Comparison of ENCODE assay signal across 2 cellular contexts in genomic region chr12:49687941-49688340, GRCh38.
TF ChIP-seq lines count a peak whose summit lies in the region.

No MANE protein-coding gene starts in this region.

TF ChIP-seq in HepG2, 621 proteins besides CTCF, POLR2A, EP300 and RAD21:
- no peak for TF ChIP-seq ELK4 (CRISPR knock-in tag; IDR thresholded peaks at IDR 0.05; ENCODE audit: borderline replicate concordance)
- TF ChIP-seq E2F2 (CRISPR knock-in tag; IDR thresholded peaks at IDR 0.05; ENCODE audit: borderline replicate concordance), result no peak
- no peak for TF ChIP-seq STAG1 (CRISPR knock-in tag; IDR thresholded peaks at IDR 0.05)
- no peak for TF ChIP-seq KLF9 (CRISPR knock-in tag; IDR thresholded peaks at IDR 0.05; ENCODE audit: low read depth)
- no peak for TF ChIP-seq ZNF775 (CRISPR knock-in tag; IDR thresholded peaks at IDR 0.05; ENCODE audit: borderline replicate concordance)
- TF ChIP-seq ZNF589 (CRISPR knock-in tag; conservative IDR thresholded peaks at IDR 0.05), result no peak
- no peak for TF ChIP-seq FOXO4 (CRISPR knock-in tag; conservative IDR thresholded peaks at IDR 0.05)

TF ChIP-seq in H1, 55 proteins besides CTCF, POLR2A, EP300 and RAD21:
- TF ChIP-seq TAF7 (optimal IDR thresholded peaks at IDR 0.05; ENCODE audit: borderline replicate concordance, low read depth, low read length), result no peak
- TF ChIP-seq SP1 (IDR thresholded peaks at IDR 0.05; ENCODE audit: low read depth, low read length), result no peak
- no peak for TF ChIP-seq ATF3 (IDR thresholded peaks at IDR 0.05; ENCODE audit: insufficient read depth, low read depth, low read length)
- TF ChIP-seq ATF2 (IDR thresholded peaks at IDR 0.05; ENCODE audit: low read length), result no peak
- no peak for TF ChIP-seq BCL11A (IDR thresholded peaks at IDR 0.05; ENCODE audit: low read depth in 2 of 2, low read length in 2 of 2)
- no peak for TF ChIP-seq CHD7 (IDR thresholded peaks at IDR 0.05; ENCODE audit: insufficient replicate concordance, low read length)
- no peak for TF ChIP-seq TBP (IDR thresholded peaks at IDR 0.05; ENCODE audit: low read depth, low read length)
- no peak for TF ChIP-seq TAF1 (IDR thresholded peaks at IDR 0.05; ENCODE audit: low read depth, low read length)
- TF ChIP-seq CREB1 (IDR thresholded peaks at IDR 0.05), result no peak
- no peak for TF ChIP-seq SUZ12 (IDR thresholded peaks at IDR 0.05; ENCODE audit: low read length)
- TF ChIP-seq ASH2L (IDR thresholded peaks at IDR 0.05; ENCODE audit: low read length), result no peak
- no peak for TF ChIP-seq YY1 (IDR thresholded peaks at IDR 0.05; ENCODE audit: low read depth, low read length)
- TF ChIP-seq E2F6 (IDR thresholded peaks at IDR 0.05), result no peak
- TF ChIP-seq MAFK (IDR thresholded peaks at IDR 0.05; ENCODE audit: low read depth, low read length), result no peak
- no peak for TF ChIP-seq KDM1A (IDR thresholded peaks at IDR 0.05; ENCODE audit: borderline replicate concordance, low read length)
